In genomic region chr10:5893321-5893720, GRCh38 we compare ENCODE assay signal across 21 cellular contexts. TPM values are rescaled to one million over a fixed set of nuclear protein-coding genes. Genes with fewer than 3 reads are reported as not detected.
DNase-seq lines count a peak whose midpoint lies in the region; ATAC-seq, FAIRE-seq and TF ChIP-seq lines count a peak whose summit lies in the region.
"Had no signal": no experiment of that assay in that cellular context is flagged by ENCODE, and none has a peak within 500 bp of the region (broad histone marks: within the 10 kb centered on the region; RNA-seq: fewer than 3 reads in every experiment).

No MANE protein-coding gene starts in this region.

- peaks cover 0 to 43% (median 25%) of the 10 kb centered on the region in 9 donors for H3K36me3 ChIP-seq in heart left ventricle
- no peaks in the 10 kb centered on the region for H3K36me3 ChIP-seq in effector memory CD4-positive, alpha-beta T cell (ENCODE audit: control insufficient read depth, insufficient read depth, low read length)

- no peak for TF ChIP-seq POLR2A in heart left ventricle (IDR thresholded peaks at IDR 0.05)

- H3K4me1 ChIP-seq in heart left ventricle = peaks cover 2 to 84% (median 58%) of the 10 kb centered on the region in 12 donors
- peaks cover 12% of the 10 kb centered on the region for H3K4me1 ChIP-seq in effector memory CD4-positive, alpha-beta T cell (ENCODE audit: control insufficient read depth, insufficient read depth, low read length, poor library complexity, severe bottlenecking)

- H3K27me3 ChIP-seq in heart left ventricle = no peaks in the 10 kb centered on the region
- H3K27me3 ChIP-seq in effector memory CD4-positive, alpha-beta T cell (replicated peaks; ENCODE audit: control insufficient read depth, insufficient read depth, low read length, poor library complexity, severe bottlenecking) = no peaks in the 10 kb centered on the region

- ATAC-seq in heart left ventricle = no peak
- no peak for ATAC-seq in left ventricle myocardium superior
- ATAC-seq: GM12878, HepG2 had no signal

- peaks cover 7% of the 10 kb centered on the region for H3K27me3 Mint-ChIP-seq in endothelial cell (ENCODE audit: unreplicated experiment)

- TF ChIP-seq CTCF in heart left ventricle (IDR thresholded peaks at IDR 0.05) = no peak
- TF ChIP-seq CTCF in endothelial cell (IDR thresholded peaks at IDR 0.05; ENCODE audit: unreplicated experiment) = no peak
- TF ChIP-seq CTCF in D721Med (IDR thresholded peaks at IDR 0.05; ENCODE audit: insufficient read depth, missing control alignments) = no peak
- no peak for TF ChIP-seq CTCF in RWPE1 (conservative IDR thresholded peaks at IDR 0.05; ENCODE audit: low read depth)

- H3K4me3 Mint-ChIP-seq in endothelial cell (ENCODE audit: unreplicated experiment) = no peak overlapping the region

- CTCF ChIA-PET in RWPE1 (lab: Yijun Ruan, JAX) = interaction anchor here (0.6 kb wide), 1 partner anchor 31 kb away, joined by 3 read pairs; no protein-coding TSS in a partner anchor

- intact Hi-C loops in heart left ventricle (cut with DNase I) = loop anchor here in 5 of 10 donors (5.0 to 10.0 kb wide), 3 partner anchors 81 to 191 kb away; partner anchors contain the start of genes GDI2 (in 3 of the 5) and RBM17 (in 1 of the 5)
- intact Hi-C loops in left ventricle myocardium superior (cut with micrococcal nuclease) = no loop called here

- H3K27ac ChIP-seq in heart left ventricle (peak overlapping the region in 8 of 12 donors; percentile 7 to 87 (median 42)), RWPE1 (no peak overlapping the region)
- no peak overlapping the region for H3K27ac ChIP-seq in effector memory CD4-positive, alpha-beta T cell (ENCODE audit: insufficient read depth, low read length, poor library complexity, severe bottlenecking)
- H3K27ac ChIP-seq: C4-2B had no signal

- peak overlapping the region; percentile 2 for H3K27ac Mint-ChIP-seq in endothelial cell (ENCODE audit: unreplicated experiment)

- peaks cover 40% of the 10 kb centered on the region for H3K4me1 Mint-ChIP-seq in endothelial cell (ENCODE audit: unreplicated experiment)

- H3K9me3 ChIP-seq in heart left ventricle = peaks cover 0 to 8% (median 3%) of the 10 kb centered on the region in 12 donors
- H3K9me3 ChIP-seq in effector memory CD4-positive, alpha-beta T cell (ENCODE audit: control insufficient read depth, low read length) = no peaks in the 10 kb centered on the region
- H3K9me3 ChIP-seq: HAP-1 had no signal

- 28 to 36% (median 31%) methylated on average over 2 of the region's 2 CpGs for WGBS in heart left ventricle, 4 donors

- H3K36me3 Mint-ChIP-seq in endothelial cell (ENCODE audit: low read depth, unreplicated experiment) = peaks cover 42% of the 10 kb centered on the region

- H3K4me3 ChIP-seq in heart left ventricle = no peak overlapping the region
- H3K4me3 ChIP-seq in effector memory CD4-positive, alpha-beta T cell (ENCODE audit: insufficient read depth, low read depth, low read length, poor library complexity, severe bottlenecking) = no peak overlapping the region
- H3K4me3 ChIP-seq: GM12878, HAP-1 had no signal

- FAIRE-seq in D721Med (lab: Jason Lieb, UNC) = no peak
- FAIRE-seq: A204.1, GM12878, GM18507, HepG2, RCC 7860 had no signal

- no peaks in the 10 kb centered on the region for H3K9me3 Mint-ChIP-seq in endothelial cell (ENCODE audit: unreplicated experiment)

- DNase-seq in heart left ventricle (no peak), left ventricle myocardium superior (no peak), SK-N-DZ (ENCODE audit: low spot score) (peak; percentile 58), endothelial cell (ENCODE audit: low spot score) (no peak), pulmonary artery endothelial cell (ENCODE audit: low read depth, low spot score) (peak; percentile 26), D721Med (ENCODE audit: insufficient read length, low spot score) (no peak), RWPE1 (ENCODE audit: low spot score) (no peak)
- DNase-seq in effector memory CD4-positive, alpha-beta T cell = no peak
- DNase-seq: Calu3, DMS79, Karpas-422, NCI-H1930, NCI-H2171, NCI-H82 had no signal

- POLR2A ChIA-PET in RWPE1 (lab: Yijun Ruan, JAX; ENCODE audit: low non-redundant PET) = no interaction called here

RNA-seq across cellular contexts. Expression of gene FBH1, which starts 3.3 kb away (rescaled TPM):
- 100 to 1,000 TPM in 2 of 9 donors, 10 to 100 TPM in 7; 57.4 to 111 (median 83.5) TPM for total RNA-seq in heart left ventricle
- 10 to 100 TPM; 59.1 to 84.4 TPM for polyA plus RNA-seq in heart left ventricle
- total RNA-seq in left ventricle myocardium superior = 78.7 TPM
- 89.4 and 98.7 TPM in 2 replicates for polyA plus RNA-seq in SK-N-DZ (2014; cell fraction: cytosol; rRNA removed)
- 172 and 179 TPM in 2 replicates for polyA plus RNA-seq in SK-N-DZ (2014; cell fraction: nucleus; rRNA removed)
- total RNA-seq in endothelial cell (ENCODE audit: unreplicated experiment) = 95.2 TPM
- 80.9 and 124 TPM in 2 replicates for total RNA-seq in pulmonary artery endothelial cell

RNA-seq across cellular contexts. Expression of gene ANKRD16, which starts 3.6 kb away (rescaled TPM):
- 1 to 10 TPM; 1.7 to 5.0 (median 2.9) TPM for total RNA-seq in heart left ventricle
- 1 to 10 TPM; 2.0 to 2.7 TPM for polyA plus RNA-seq in heart left ventricle
- total RNA-seq in left ventricle myocardium superior = 3.8 TPM
- 16.8 and 24.1 TPM in 2 replicates for polyA plus RNA-seq in SK-N-DZ (2014; cell fraction: cytosol; rRNA removed)
- polyA plus RNA-seq in SK-N-DZ (2014; cell fraction: nucleus; rRNA removed) = 28.1 and 32.7 TPM in 2 replicates
- 6.6 TPM for total RNA-seq in endothelial cell (ENCODE audit: unreplicated experiment)
- total RNA-seq in pulmonary artery endothelial cell = 5.9 and 7.1 TPM in 2 replicates

Comparison
In these comparisons a context has a peak if more than half of its experiments do, and no peak if none do; other contexts are left out.
1. DNase-seq: peak in SK-N-DZ (single experiment) and pulmonary artery endothelial cell (single experiment); none in heart left ventricle (0 of 5), left ventricle myocardium superior (single experiment), endothelial cell (single experiment), D721Med (single experiment), effector memory CD4-positive, alpha-beta T cell (0 of 3) and RWPE1 (single experiment).
2. H3K27ac ChIP-seq: peak in heart left ventricle (8 of 12); none in effector memory CD4-positive, alpha-beta T cell (single experiment) and RWPE1 (single experiment).